ENCODE assay signal across 17 cellular contexts in genomic region chr3:30333143-30333542, GRCh38.
DNase-seq lines count a peak whose midpoint lies in the region; ATAC-seq, FAIRE-seq and TF ChIP-seq lines count a peak whose summit lies in the region.
"Had no signal": no experiment of that assay in that cellular context is flagged by ENCODE, and none has a peak within 500 bp of the region (broad histone marks: within the 10 kb centered on the region; RNA-seq: fewer than 3 reads in every experiment).

No MANE protein-coding gene starts in this region.

- no peak overlapping the region for H3K4me3 ChIP-seq in PC-9
- no peak overlapping the region for H3K4me3 ChIP-seq in keratinocyte (ENCODE audit: control insufficient read depth in 2 of 3, extremely low read depth in 1 of 3, insufficient read depth in 2 of 3, low read depth in 1 of 3, low read length in 3 of 3)

- no peaks in the 10 kb centered on the region for H3K36me3 ChIP-seq in PC-9 (ENCODE audit: low read depth)
- no peaks in the 10 kb centered on the region for H3K36me3 ChIP-seq in keratinocyte (ENCODE audit: control insufficient read depth in 2 of 2, extremely low read depth in 1 of 2, insufficient read depth in 2 of 2, low read length in 2 of 2)

- BruUV-seq in PC-9 (replicated peaks; lab: Mats Ljungman, UMichigan), result no TSS peak

- no peaks in the 10 kb centered on the region for H3K79me2 ChIP-seq in PC-9 (ENCODE audit: low read depth)
- H3K79me2 ChIP-seq in keratinocyte (ENCODE audit: control insufficient read depth, insufficient read depth, low read length), result no peaks in the 10 kb centered on the region

- no peak overlapping the region for H3K9ac ChIP-seq in keratinocyte (ENCODE audit: control insufficient read depth, extremely low read depth, insufficient read depth, low read length)
- H3K9ac ChIP-seq: SK-N-SH had no signal

- dilution Hi-C loops in keratinocyte (cut with MboI; ENCODE audit: extremely low pct_ligation_motif_present, low sequenced_read_pairs), result no loop called here

- no peak for TF ChIP-seq CTCF in PC-9 (conservative IDR thresholded peaks at IDR 0.05)
- TF ChIP-seq CTCF in keratinocyte (optimal IDR thresholded peaks at IDR 0.05 in 1 of 3, IDR thresholded peaks at IDR 0.05 in 1 of 3, conservative IDR thresholded peaks at IDR 0.05 in 1 of 3; ENCODE audit: extremely low read depth in 1 of 3, insufficient read depth in 2 of 3, low read length in 3 of 3), result no peak

- peak; percentile 20 for FAIRE-seq in keratinocyte (lab: Jason Lieb, UNC)
- FAIRE-seq: A204.1, HTR-8/SVneo had no signal

- H3K9me3 Mint-ChIP-seq in stimulated activated naive CD8-positive, alpha-beta T cell treated with anti-CD3 and anti-CD28 coated beads, Interleukin-15, amount 100 ng/mL, for 72 hours, result no peaks in the 10 kb centered on the region

- H3K9me3 ChIP-seq in PC-9 (ENCODE audit: insufficient read depth, low read depth) (no peaks in the 10 kb centered on the region), keratinocyte (ENCODE audit: control insufficient read depth, low read depth, low read length) (no peaks in the 10 kb centered on the region)
- H3K9me3 ChIP-seq: SK-N-SH had no signal

- no peaks in the 10 kb centered on the region for H3K27me3 ChIP-seq in PC-9 (ENCODE audit: insufficient read depth, low read depth)
- H3K27me3 ChIP-seq in keratinocyte (ENCODE audit: control insufficient read depth, extremely low read depth, insufficient read depth, low read length), result no peaks in the 10 kb centered on the region

- H3K27ac Mint-ChIP-seq in stimulated activated naive CD8-positive, alpha-beta T cell treated with anti-CD3 and anti-CD28 coated beads, Interleukin-15, amount 100 ng/mL, for 72 hours, result peak overlapping the region; percentile 34 to 49

- DNase-seq in stimulated activated naive CD8-positive, alpha-beta T cell treated with anti-CD3 and anti-CD28 coated beads, Interleukin-15, amount 100 ng/mL, for 72 hours, result no peak
- DNase-seq in stimulated activated naive CD8-positive, alpha-beta T cell treated with anti-CD3 and anti-CD28 coated beads, Interleukin-15, Interleukin-2, amounts not matched to agents 100 U/mL and 50 U/mL, for 24 hours, result no peak
- DNase-seq in PC-9 (no peak), keratinocyte (ENCODE audit: low read depth, low spot score) (no peak), NCI-H128 (lab: John Stamatoyannopoulos, UW; ENCODE audit: unreplicated experiment) (no peak), LoVo (ENCODE audit: low spot score) (no peak)
- DNase-seq: DMS79, GDM1, NCI-H1436 treated with DMSO at 0.1 percent for 48 hours, NCI-H2227 treated with DMSO at 0.1 percent for 48 hours, NCI-H526, Right ventricle myocardium superior, SK-N-SH had no signal

- CTCF ChIA-PET in PC-9 (lab: Charles Lee), result no interaction called here

- H3K27me3 Mint-ChIP-seq in stimulated activated naive CD8-positive, alpha-beta T cell treated with anti-CD3 and anti-CD28 coated beads, Interleukin-15, amount 100 ng/mL, for 72 hours, result no peaks in the 10 kb centered on the region

- no peaks in the 10 kb centered on the region for H3K9me2 ChIP-seq in PC-9 (ENCODE audit: insufficient read depth)
- H3K9me2 ChIP-seq: SK-N-SH had no signal

- 0 out of 2 replicates have a peak, but pooled peaks cover 2% of the 10 kb centered on the region for H3F3A ChIP-seq in PC-9 (ENCODE audit: insufficient read depth, low read depth)

- intact Hi-C loops in PC-9 (cut with micrococcal nuclease; ENCODE audit: unreplicated experiment), result no loop called here

- POLR2A ChIA-PET in PC-9 (lab: Charles Lee; ENCODE audit: unreplicated experiment), result interaction anchor here (0.5 kb wide), 1 partner anchor 57 kb away, joined by 5 read pairs; no protein-coding TSS in a partner anchor

- no peaks in the 10 kb centered on the region for H3K9me1 ChIP-seq in keratinocyte (ENCODE audit: control insufficient read depth, extremely low read depth, insufficient read depth, low read length)

- peak overlapping the region; percentile 42; the same call in 1 of the 2 replicates for H3K4me2 ChIP-seq in PC-9
- peak overlapping the region; percentile 67 for H3K4me2 ChIP-seq in keratinocyte (ENCODE audit: control insufficient read depth, extremely low read depth, insufficient read depth, low read depth, low read length)
- H3K4me2 ChIP-seq: SK-N-SH had no signal

- peak overlapping the region; percentile 83 to 85 for H3K4me3 Mint-ChIP-seq in stimulated activated naive CD8-positive, alpha-beta T cell treated with anti-CD3 and anti-CD28 coated beads, Interleukin-15, amount 100 ng/mL, for 72 hours

- ATAC-seq in stimulated activated naive CD8-positive, alpha-beta T cell treated with anti-CD3 and anti-CD28 coated beads, Interleukin-15, amount 100 ng/mL, for 72 hours, result no peak
- no peak for ATAC-seq in stimulated activated naive CD8-positive, alpha-beta T cell treated with anti-CD3 and anti-CD28 coated beads, Interleukin-15, Interleukin-2, amounts not matched to agents 100 U/mL and 50 U/mL, for 24 hours
- ATAC-seq in HG02763 (IDR thresholded peaks at IDR 0.05; ENCODE audit: unreplicated experiment) (no peak), GM19328 (IDR thresholded peaks at IDR 0.05; ENCODE audit: unreplicated experiment) (no peak)

- H3K4me1 ChIP-seq in PC-9 (replicated peaks; ENCODE audit: insufficient read depth) (peaks cover 12% of the 10 kb centered on the region), keratinocyte (ENCODE audit: control insufficient read depth, extremely low read depth, insufficient read depth, low read length) (peaks cover 18% of the 10 kb centered on the region)

- H4K20me1 ChIP-seq in PC-9 (ENCODE audit: insufficient read depth) (no peaks in the 10 kb centered on the region), keratinocyte (ENCODE audit: control insufficient read depth, extremely low read depth, insufficient read depth, low read length) (no peaks in the 10 kb centered on the region)

- H3K27ac ChIP-seq in PC-9 (peak overlapping the region; percentile 23; the same call in 1 of the 2 replicates), keratinocyte (ENCODE audit: control insufficient read depth, insufficient read depth, low read length) (peak overlapping the region; percentile 12)

- no peak overlapping the region for H2AFZ ChIP-seq in PC-9
- peak overlapping the region; percentile 85 for H2AFZ ChIP-seq in keratinocyte (ENCODE audit: control insufficient read depth, low read length)

- H3K4me1 Mint-ChIP-seq in stimulated activated naive CD8-positive, alpha-beta T cell treated with anti-CD3 and anti-CD28 coated beads, Interleukin-15, amount 100 ng/mL, for 72 hours, result peaks cover 36% of the 10 kb centered on the region
